ENCODE assay signal across 1 cellular context in genomic region chr2:160063895-160064577, GRCh38.
TF ChIP-seq lines count a peak whose summit lies in the region.

No MANE protein-coding gene starts in this region.

TF ChIP-seq in K562, 482 proteins besides CTCF, POLR2A, EP300 and RAD21 (continued from another document):
- TF ChIP-seq GMEB1 (CRISPR knock-in tag; IDR thresholded peaks at IDR 0.05) (no peak), ZBTB17 (CRISPR knock-in tag; IDR thresholded peaks at IDR 0.05) (no peak), ZNF740 (CRISPR knock-in tag; IDR thresholded peaks at IDR 0.05) (no peak), ZNF740 (tag; IDR thresholded peaks at IDR 0.05) (no peak), PYGO2 (tag; IDR thresholded peaks at IDR 0.05) (no peak), ASH1L (IDR thresholded peaks at IDR 0.05; ENCODE audit: borderline replicate concordance, low read depth, partially characterized antibody) (no peak), ZNF592 (IDR thresholded peaks at IDR 0.05) (no peak), U2AF2 (optimal IDR thresholded peaks at IDR 0.05; ENCODE audit: low read depth, low read length) (no peak), PREB (CRISPR knock-in tag; IDR thresholded peaks at IDR 0.05) (no peak), KDM4B (IDR thresholded peaks at IDR 0.05; ENCODE audit: borderline replicate concordance in 2 of 2, low read depth in 1 of 2) (no peak), MED1 (CRISPR knock-in tag; IDR thresholded peaks at IDR 0.05; ENCODE audit: borderline replicate concordance) (no peak), GTF2A2 (tag; IDR thresholded peaks at IDR 0.05) (no peak), FOS (IDR thresholded peaks at IDR 0.05; ENCODE audit: extremely low read depth, insufficient read length) (no peak), CLOCK (CRISPR knock-in tag; IDR thresholded peaks at IDR 0.05; ENCODE audit: borderline replicate concordance) (no peak)
